1 cellular context compared by ENCODE assay signal in genomic region chr7:66542528-66543373, GRCh38.
TF ChIP-seq lines count a peak whose summit lies in the region.

No MANE protein-coding gene starts in this region.

TF ChIP-seq in GM12878, 131 proteins besides CTCF, POLR2A, EP300 and RAD21 (continued from another document):
- TF ChIP-seq ZNF687 (IDR thresholded peaks at IDR 0.05) (no peak), STAT1 (conservative IDR thresholded peaks at IDR 0.05) (no peak), ATF7 (IDR thresholded peaks at IDR 0.05; ENCODE audit: low read depth) (no peak), HSF1 (IDR thresholded peaks at IDR 0.05; ENCODE audit: low read depth, low read length) (no peak), BMI1 (IDR thresholded peaks at IDR 0.05; ENCODE audit: borderline replicate concordance) (no peak), CBX5 (IDR thresholded peaks at IDR 0.05; ENCODE audit: low read depth) (no peak), PRDM15 (CRISPR knock-in tag; IDR thresholded peaks at IDR 0.05) (no peak)
TF ChIP-seq in GM12878: peak in this region for 0.
